12 cellular contexts compared by ENCODE assay signal in genomic region chr15:79898369-79898768, GRCh38. TPM values are rescaled to one million over a fixed set of nuclear protein-coding genes. Genes with fewer than 3 reads are reported as not detected.
DNase-seq lines count a peak whose midpoint lies in the region; ATAC-seq and TF ChIP-seq lines count a peak whose summit lies in the region.
"Had no signal": no experiment of that assay in that cellular context is flagged by ENCODE, and none has a peak within 500 bp of the region (broad histone marks: within the 10 kb centered on the region; RNA-seq: fewer than 3 reads in every experiment).

No MANE protein-coding gene starts in this region.

- no peak overlapping the region for H3K27ac ChIP-seq in CD4-positive, alpha-beta memory T cell (ENCODE audit: low read depth, low read length)
- H3K27ac ChIP-seq in KOPT-K1 (ENCODE audit: low read depth, low read length, poor library complexity, severe bottlenecking) = peak overlapping the region; percentile 94
- peak overlapping the region; percentile 19 for H3K27ac ChIP-seq in adipose tissue (ENCODE audit: low read depth, low read length)
- peak overlapping the region; percentile 99 for H3K27ac ChIP-seq in neutrophil

- intact Hi-C loops in CD4-positive, alpha-beta memory T cell (cut with micrococcal nuclease) = loop anchor here (5.0 kb wide), 1 partner anchor 174 kb away; no protein-coding TSS in a partner anchor

- H3K36me3 Mint-ChIP-seq in CD4-positive, alpha-beta memory T cell = peaks cover 7 to 16% of the 10 kb centered on the region in 2 donors

- peaks cover 32% of the 10 kb centered on the region for H3K4me1 ChIP-seq in CD4-positive, alpha-beta memory T cell (ENCODE audit: insufficient read depth, low read length)
- H3K4me1 ChIP-seq in neutrophil (ENCODE audit: control insufficient read depth in 1 of 2, insufficient read depth in 1 of 2, low read depth in 1 of 2, low read length in 1 of 2) = peaks cover 83 to 91% of the 10 kb centered on the region in 2 experiments

- H3K36me3 ChIP-seq in CD4-positive, alpha-beta memory T cell (ENCODE audit: insufficient read depth, low read length) = no peaks in the 10 kb centered on the region
- no peaks in the 10 kb centered on the region for H3K36me3 ChIP-seq in KOPT-K1 (ENCODE audit: insufficient read depth, low read length)
- H3K36me3 ChIP-seq in neutrophil = peaks cover 12% of the 10 kb centered on the region
- H3K36me3 ChIP-seq: Peyer's patch had no signal

- H3K9me3 ChIP-seq in CD4-positive, alpha-beta memory T cell (ENCODE audit: control insufficient read depth in 1 of 2, low read length in 2 of 2) = no peaks in the 10 kb centered on the region
- H3K9me3 ChIP-seq in KOPT-K1 (ENCODE audit: insufficient read depth, low read length, poor library complexity, severe bottlenecking) = no peaks in the 10 kb centered on the region
- no peaks in the 10 kb centered on the region for H3K9me3 ChIP-seq in neutrophil
- H3K9me3 ChIP-seq: Peyer's patch had no signal

- H3K4me1 Mint-ChIP-seq in CD4-positive, alpha-beta memory T cell = peaks cover 28 to 40% (median 33%) of the 10 kb centered on the region in 4 donors

- no peaks in the 10 kb centered on the region for H3K27me3 ChIP-seq in CD4-positive, alpha-beta memory T cell (ENCODE audit: insufficient read depth, low read length)
- no peaks in the 10 kb centered on the region for H3K27me3 ChIP-seq in neutrophil
- H3K27me3 ChIP-seq: Peyer's patch had no signal

- H3K4me3 ChIP-seq in CD4-positive, alpha-beta memory T cell (ENCODE audit: low read length in 2 of 2) = no peak overlapping the region
- H3K4me3 ChIP-seq in neutrophil (ENCODE audit: low read depth in 1 of 2, low read length in 1 of 2) = peak overlapping the region; percentile 91 to 99

- POLR2A ChIA-PET in CD4-positive, alpha-beta memory T cell (lab: Charles Lee; ENCODE audit: partially characterized antibody) = interaction anchor here (1.1 to 5.5 kb wide), 4 partner anchors 11 to 160 kb away, joined by 3 to 153 read pairs (median 44); partner anchors contain the start of gene BCL2A1

- WGBS in adipose tissue, 3 donors = 72 to 87% (median 80%) methylated on average over 4 of the region's 4 CpGs

- DNase-seq in CD4-positive, alpha-beta memory T cell = no peak
- no peak for DNase-seq in H4 (ENCODE audit: low spot score)
- DNase-seq: activated effector memory CD4-positive, alpha-beta T cell treated with Interleukin-2 at 50 U/mL for 16 hours; kidney; NCI-H2081 treated with DMSO at 0.1 percent for 48 hours; occipital lobe; Peyer's patch had no signal

- peak overlapping the region in 2 of 8 donors; percentile 67 to 69 for H3K4me3 Mint-ChIP-seq in CD4-positive, alpha-beta memory T cell

- CTCF ChIA-PET in CD4-positive, alpha-beta memory T cell (lab: Charles Lee; ENCODE audit: partially characterized antibody) = interaction anchor here (0.9 to 5.0 kb wide), 4 partner anchors 11 to 95 kb away, joined by 3 to 42 read pairs (median 18); no protein-coding TSS in a partner anchor

- no peak for TF ChIP-seq CTCF in neutrophil (IDR thresholded peaks at IDR 0.05)

- peak overlapping the region in 6 of 7 donors; percentile 60 to 98 (median 84) for H3K27ac Mint-ChIP-seq in CD4-positive, alpha-beta memory T cell

- H3K9me3 Mint-ChIP-seq in CD4-positive, alpha-beta memory T cell = peaks cover 0 to 4% (median 0%) of the 10 kb centered on the region in 8 donors

- ATAC-seq in GM19035 (IDR thresholded peaks at IDR 0.05; ENCODE audit: unreplicated experiment) = no peak
- no peak for ATAC-seq in HG02678 (IDR thresholded peaks at IDR 0.05; ENCODE audit: unreplicated experiment)

- H3K27me3 Mint-ChIP-seq in CD4-positive, alpha-beta memory T cell = no peaks in the 10 kb centered on the region

RNA-seq across cellular contexts. Expression of gene MTHFS, which starts 1.6 kb away (rescaled TPM):
- 10 to 100 TPM; 21.3 to 25.6 TPM for total RNA-seq in CD4-positive, alpha-beta memory T cell
- 100 to 1,000 TPM in 1 of 2 donors, 10 to 100 TPM in 1; 62.9 to 136 TPM for polyA plus RNA-seq in CD4-positive, alpha-beta memory T cell
- polyA plus RNA-seq in adipose tissue = 10 to 100 TPM; 60.4 to 94.7 (median 86.8) TPM
- 40.3 and 51.9 TPM in 2 replicates for total RNA-seq in H4 (2014; rRNA removed; shearing (Covaris generic))

Comparison
In these comparisons a context has a peak if more than half of its experiments do, and no peak if none do; other contexts are left out.
1. H3K4me3 ChIP-seq: peak in neutrophil (2 of 2); none in CD4-positive, alpha-beta memory T cell (0 of 2).